In the genomic region with DNA sequence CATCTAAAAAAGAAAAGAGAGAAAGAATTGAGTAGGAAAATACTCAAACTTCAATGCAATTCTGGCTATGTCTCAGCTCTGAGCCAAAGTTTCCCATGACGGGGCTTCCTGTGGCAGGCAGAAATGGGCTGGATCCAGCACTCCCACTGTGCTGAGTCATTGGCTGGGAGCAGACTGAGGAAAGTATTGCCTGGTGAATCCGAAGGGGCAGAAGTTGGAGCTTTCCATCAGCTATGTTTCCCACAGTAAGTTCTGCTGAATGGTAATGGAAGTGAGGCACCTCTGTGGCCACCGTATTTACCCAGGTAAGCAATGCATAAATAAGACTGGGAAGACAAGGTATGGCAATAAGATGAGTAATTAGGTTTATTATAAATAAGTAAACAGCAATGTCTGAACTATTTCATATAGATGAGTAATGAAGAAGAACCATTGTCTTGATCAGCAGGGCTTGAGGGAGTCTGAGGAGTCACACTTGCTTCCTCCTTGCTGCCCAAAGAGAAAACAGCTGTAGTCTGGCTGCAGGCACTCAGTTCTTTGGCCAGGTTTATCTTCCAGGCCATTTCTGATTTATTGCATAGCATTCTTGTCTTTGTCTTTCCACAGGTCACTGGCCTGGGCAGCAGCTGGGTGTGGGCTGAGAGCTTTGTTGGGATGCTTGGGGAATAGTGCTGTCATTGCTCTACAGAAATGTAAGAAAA, we compare ENCODE assay signal across 14 cellular contexts.
A peak's percentile ranks its signal among the peaks of the same experiment; 100 is the strongest.
DNase-seq lines count a peak whose midpoint lies in the region; ATAC-seq, FAIRE-seq and TF ChIP-seq lines count a peak whose summit lies in the region.
"Had no signal": no experiment of that assay in that cellular context is flagged by ENCODE, and none has a peak within 500 bp of the region (broad histone marks: within the 10 kb centered on the region; RNA-seq: fewer than 3 reads in every experiment).

No MANE protein-coding gene starts in this region.

- no peak overlapping the region for H2BK15ac ChIP-seq in IMR-90 (ENCODE audit: low read depth, low read length)

- no peaks in the 10 kb centered on the region for H3K36me3 ChIP-seq in IMR-90 (ENCODE audit: control insufficient read depth, insufficient read depth, low read length)
- H3K36me3 ChIP-seq in kidney epithelial cell (ENCODE audit: control insufficient read depth, insufficient read depth, low read length) = no peaks in the 10 kb centered on the region

- FAIRE-seq in A549 (lab: Jason Lieb, UNC) = no peak

- H3K4me3 ChIP-seq in A549 (no peak overlapping the region), IMR-90 (ENCODE audit: insufficient read depth, low read depth, low read length) (no peak overlapping the region), kidney epithelial cell (ENCODE audit: low read depth, low read length) (no peak overlapping the region)
- H3K4me3 ChIP-seq: dorsolateral prefrontal cortex had no signal

- TF ChIP-seq EP300 in A549 (IDR thresholded peaks at IDR 0.05) = no peak

- no peak for TF ChIP-seq CTCF in A549 (IDR thresholded peaks at IDR 0.05)
- TF ChIP-seq CTCF in IMR-90 (conservative IDR thresholded peaks at IDR 0.05; ENCODE audit: low read depth, low read length) = no peak
- TF ChIP-seq CTCF in kidney epithelial cell (IDR thresholded peaks at IDR 0.05; ENCODE audit: insufficient read depth, low read length, poor library complexity, severe bottlenecking) = no peak
- TF ChIP-seq CTCF in osteocyte (IDR thresholded peaks at IDR 0.05) = no peak

- no peaks in the 10 kb centered on the region for H4K20me1 ChIP-seq in IMR-90 (ENCODE audit: insufficient read depth, low read length)

- H3K27me3 ChIP-seq in IMR-90 (ENCODE audit: control insufficient read depth, insufficient read depth, low read length) = no peaks in the 10 kb centered on the region
- H3K27me3 ChIP-seq in kidney epithelial cell (ENCODE audit: control insufficient read depth, insufficient read depth, low read length) = no peaks in the 10 kb centered on the region

- no peak overlapping the region for H4K8ac ChIP-seq in IMR-90 (ENCODE audit: low read depth in 2 of 2, low read length in 2 of 2)

- no peak overlapping the region for H3K4ac ChIP-seq in IMR-90 (ENCODE audit: low read depth, low read length)

- CTCF ChIA-PET in A549 (lab: Yijun Ruan, JAX) (no interaction called here), IMR-90 (lab: Yijun Ruan, JAX) (no interaction called here)

- no peak for TF ChIP-seq RAD21 in A549 (conservative IDR thresholded peaks at IDR 0.05 in 1 of 2, IDR thresholded peaks at IDR 0.05 in 1 of 2)
- TF ChIP-seq RAD21 in IMR-90 (IDR thresholded peaks at IDR 0.05; ENCODE audit: low read length) = no peak

- H3K56ac ChIP-seq in IMR-90 (ENCODE audit: extremely low read depth, insufficient read depth, low read length) = no peak overlapping the region

- no peak overlapping the region for H3K27ac ChIP-seq in A549
- no peak overlapping the region for H3K27ac ChIP-seq in IMR-90 (ENCODE audit: insufficient read depth, low read length)
- H3K27ac ChIP-seq: dorsolateral prefrontal cortex had no signal

- peaks cover 2% of the 10 kb centered on the region for H3K27me3 Mint-ChIP-seq in osteocyte (ENCODE audit: unreplicated experiment)
- H3K27me3 Mint-ChIP-seq: natural killer cell treated with Interleukin-12 subunit alpha and Interleukin-12 subunit beta and Interleukin-15 and Interleukin-18, amount 100 ng/mL, for 72 hours; stimulated activated naive B cell treated with anti-CD40 and anti-IgM and Interleukin-4, amounts not matched to agents 10 μg/mL and 1 μg/mL and 100 μg/mL, for 72 hours had no signal

- H3K9me3 ChIP-seq in A549 (no peaks in the 10 kb centered on the region), IMR-90 (ENCODE audit: control insufficient read depth, insufficient read depth, low read length) (peaks cover 10% of the 10 kb centered on the region)

- POLR2A ChIA-PET in A549 (lab: Yijun Ruan, JAX) (no interaction called here), IMR-90 (lab: Charles Lee; ENCODE audit: unreplicated experiment) (no interaction called here)

- no peaks in the 10 kb centered on the region for H3K4me1 ChIP-seq in A549
- H3K4me1 ChIP-seq in IMR-90 (ENCODE audit: control insufficient read depth, insufficient read depth, low read length) = no peaks in the 10 kb centered on the region

- no peak overlapping the region for H2AK5ac ChIP-seq in IMR-90 (ENCODE audit: low read depth, low read length)

- H3K9ac ChIP-seq in IMR-90 (ENCODE audit: low read depth, low read length) = no peak overlapping the region

- no TSS peak for BruUV-seq in IMR-90 (replicated peaks; lab: Mats Ljungman, UMichigan)

- H2BK5ac ChIP-seq in IMR-90 (ENCODE audit: low read depth, low read length, poor library complexity, severe bottlenecking) = no peak overlapping the region

- no peak overlapping the region for H3K4me3 Mint-ChIP-seq in osteocyte (ENCODE audit: unreplicated experiment)
- H3K4me3 Mint-ChIP-seq: natural killer cell treated with Interleukin-12 subunit alpha and Interleukin-12 subunit beta and Interleukin-15 and Interleukin-18, amount 100 ng/mL, for 72 hours; stimulated activated naive B cell treated with anti-CD40 and anti-IgM and Interleukin-4, amounts not matched to agents 10 μg/mL and 1 μg/mL and 100 μg/mL, for 72 hours had no signal

- H3K79me1 ChIP-seq in IMR-90 (ENCODE audit: low read depth in 1 of 2, low read length in 2 of 2) = no peaks in the 10 kb centered on the region

- H2AFZ ChIP-seq in IMR-90 (replicated peaks; ENCODE audit: low read length, poor library complexity) = no peak overlapping the region

- H3K36me3 Mint-ChIP-seq in osteocyte (ENCODE audit: unreplicated experiment) = no peaks in the 10 kb centered on the region
- H3K36me3 Mint-ChIP-seq: natural killer cell treated with Interleukin-12 subunit alpha and Interleukin-12 subunit beta and Interleukin-15 and Interleukin-18, amount 100 ng/mL, for 72 hours; stimulated activated naive B cell treated with anti-CD40 and anti-IgM and Interleukin-4, amounts not matched to agents 10 μg/mL and 1 μg/mL and 100 μg/mL, for 72 hours had no signal

- no peak overlapping the region for H2BK120ac ChIP-seq in IMR-90 (ENCODE audit: low read depth, low read length)

- DNase-seq in A549 (ENCODE audit: low read depth in 1 of 2, low spot score in 1 of 2) (peak in 1 of 2 experiments; percentile 16), IMR-90 (peak; percentile 16), dermis blood vessel endothelial cell (peak; percentile 32), kidney epithelial cell (ENCODE audit: low read depth) (peak; percentile 63), germinal center (ENCODE audit: low spot score) (no peak), AML-193 (lab: John Stamatoyannopoulos, UW) (no peak), osteocyte (ENCODE audit: extremely low spot score, unreplicated experiment) (no peak)
- DNase-seq: activated CD4-positive, CD25-positive, alpha-beta regulatory T cell treated with anti-CD3 and anti-CD28 coated beads, Interleukin-2, amount 50 U/mL, for 72 hours; dorsolateral prefrontal cortex; NCI-H2227 treated with DMSO at 0.1 percent for 48 hours; SHP77 treated with DMSO at 0.1 percent for 48 hours; stimulated activated naive B cell treated with anti-CD40 and anti-IgM and Interleukin-4, amounts not matched to agents 10 μg/mL and 1 μg/mL and 100 μg/mL, for 72 hours had no signal

- intact Hi-C loops in IMR-90 (cut with micrococcal nuclease) = no loop called here

- no peak overlapping the region for H3K27ac Mint-ChIP-seq in osteocyte (ENCODE audit: unreplicated experiment)
- H3K27ac Mint-ChIP-seq: natural killer cell treated with Interleukin-12 subunit alpha and Interleukin-12 subunit beta and Interleukin-15 and Interleukin-18, amount 100 ng/mL, for 72 hours; stimulated activated naive B cell treated with anti-CD40 and anti-IgM and Interleukin-4, amounts not matched to agents 10 μg/mL and 1 μg/mL and 100 μg/mL, for 72 hours had no signal

- no peak overlapping the region for H3K4me2 ChIP-seq in A549
- H3K4me2 ChIP-seq in IMR-90 (ENCODE audit: low read depth, low read length) = no peak overlapping the region

- no peak overlapping the region for H4K5ac ChIP-seq in IMR-90 (ENCODE audit: low read depth, low read length)

- no peak overlapping the region for H3K18ac ChIP-seq in IMR-90 (ENCODE audit: low read depth, low read length)

- H3K9me3 Mint-ChIP-seq in osteocyte (ENCODE audit: unreplicated experiment) = no peaks in the 10 kb centered on the region

- no peak overlapping the region for H3K14ac ChIP-seq in IMR-90 (replicated peaks; ENCODE audit: low read depth, low read length)

- no peak overlapping the region for H4K91ac ChIP-seq in IMR-90 (ENCODE audit: insufficient read depth, low read depth, low read length)

- H3K4me1 Mint-ChIP-seq in osteocyte (ENCODE audit: unreplicated experiment) = no peaks in the 10 kb centered on the region
- H3K4me1 Mint-ChIP-seq: stimulated activated naive B cell treated with anti-CD40 and anti-IgM and Interleukin-4, amounts not matched to agents 10 μg/mL and 1 μg/mL and 100 μg/mL, for 72 hours had no signal

- no peak overlapping the region for H2BK20ac ChIP-seq in IMR-90 (ENCODE audit: low read depth, low read length)

- in situ Hi-C loops in IMR-90 (cut with MboI; ENCODE audit: low sequenced_read_pairs) = no loop called here

- no peak overlapping the region for H3K23ac ChIP-seq in IMR-90 (ENCODE audit: low read depth, low read length)

- dilution Hi-C loops in IMR-90 (cut with HindIII; ENCODE audit: low sequenced_read_pairs, unreplicated experiment) = no loop called here

- WGBS in A549 (ENCODE audit: missing lambda C conversion rate) = 8% methylated on average over 3 of the region's 3 CpGs
- WGBS in IMR-90 (ENCODE audit: extremely low coverage in 2 of 2, insufficient read length in 1 of 2), 2 experiments = no CpG with 5 or more reads among the region's 3 CpGs

- ATAC-seq in A549 = peak; percentile 59 to 64; a peak in 3 of 6 replicates
- ATAC-seq in IMR-90 (ENCODE audit: low read depth) = no peak
- ATAC-seq in GM18502 (IDR thresholded peaks at IDR 0.05; ENCODE audit: poor library complexity, unreplicated experiment) = no peak
- ATAC-seq: natural killer cell treated with Interleukin-12 subunit alpha and Interleukin-12 subunit beta and Interleukin-15 and Interleukin-18, amount 100 ng/mL, for 72 hours; stimulated activated naive B cell treated with anti-CD40 and anti-IgM and Interleukin-4, amounts not matched to agents 10 μg/mL and 1 μg/mL and 100 μg/mL, for 72 hours had no signal

- H3K9me1 ChIP-seq in IMR-90 (ENCODE audit: insufficient read depth, low read length) = no peaks in the 10 kb centered on the region

- H2AK9ac ChIP-seq in IMR-90 (replicated peaks; ENCODE audit: low read depth, low read length, poor library complexity) = no peak overlapping the region

- TF ChIP-seq POLR2A in A549 (IDR thresholded peaks at IDR 0.05; ENCODE audit: low read length) (no peak), IMR-90 (IDR thresholded peaks at IDR 0.05; ENCODE audit: low read depth, low read length) (no peak)

TF ChIP-seq in A549, 52 proteins besides CTCF, POLR2A, EP300 and RAD21:
- TF ChIP-seq MAFK (IDR thresholded peaks at IDR 0.05; ENCODE audit: partially characterized antibody) (peak; percentile 10), RCOR1 (IDR thresholded peaks at IDR 0.05; ENCODE audit: low read depth, low read length) (no peak)
TF ChIP-seq in A549: peak in this region for 1.

TF ChIP-seq in IMR-90, 13 proteins besides CTCF, POLR2A, EP300 and RAD21 (continues in another document):
- no peak for TF ChIP-seq NFE2L2 (IDR thresholded peaks at IDR 0.05; ENCODE audit: low read depth, low read length)
- TF ChIP-seq RCOR1 (IDR thresholded peaks at IDR 0.05; ENCODE audit: insufficient replicate concordance, low read length) = no peak

Comparison
In these comparisons a context has a peak if more than half of its experiments do, and no peak if none do; other contexts are left out.
1. ATAC-seq: peak in A549 (2 of 2); none in IMR-90 (single experiment) and GM18502 (single experiment).
2. DNase-seq: peak in IMR-90 (single experiment), dermis blood vessel endothelial cell (single experiment) and kidney epithelial cell (single experiment); none in germinal center (single experiment), AML-193 (0 of 2) and osteocyte (single experiment).